ENCODE assay signal across 16 cellular contexts in the genomic region with DNA sequence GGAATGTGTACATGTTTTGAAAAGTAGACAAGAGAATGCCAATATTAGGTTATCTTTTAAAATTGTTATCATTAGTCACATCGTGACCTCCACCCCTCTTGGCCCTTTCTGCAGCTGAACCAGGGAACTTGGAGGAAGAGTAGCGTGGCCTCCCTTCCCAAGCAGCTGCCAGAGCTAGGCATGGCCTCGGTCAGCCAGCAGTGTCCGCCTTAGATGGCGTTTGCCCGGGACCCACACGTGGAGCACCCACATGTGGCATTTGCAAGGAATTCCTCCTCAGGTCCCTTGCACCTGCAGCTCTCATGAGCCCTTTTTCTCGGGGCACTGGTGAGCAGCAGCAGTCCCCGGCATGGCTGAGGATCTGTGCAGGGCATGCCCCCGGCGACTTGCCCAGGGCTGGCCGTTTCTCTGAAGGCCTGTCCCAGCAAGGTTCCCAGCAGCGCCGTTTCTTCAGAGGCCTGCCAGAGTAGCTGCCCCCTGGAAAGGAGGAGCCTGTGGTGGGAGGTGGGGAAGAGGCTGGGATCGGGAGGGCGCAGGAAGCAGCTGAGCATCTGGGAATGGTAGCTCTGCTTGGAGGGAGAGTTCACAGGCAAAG. TPM values are rescaled to one million over a fixed set of nuclear protein-coding genes. Genes with fewer than 3 reads are reported as not detected.
A peak's percentile ranks its signal among the peaks of the same experiment; 100 is the strongest.
DNase-seq lines count a peak whose midpoint lies in the region; ATAC-seq and TF ChIP-seq lines count a peak whose summit lies in the region.
"Had no signal": no experiment of that assay in that cellular context is flagged by ENCODE, and none has a peak within 500 bp of the region (broad histone marks: within the 10 kb centered on the region; RNA-seq: fewer than 3 reads in every experiment).

No MANE protein-coding gene starts in this region.

- no peaks in the 10 kb centered on the region for H3K9me3 Mint-ChIP-seq in endothelial cell (ENCODE audit: unreplicated experiment)
- no peaks in the 10 kb centered on the region for H3K9me3 Mint-ChIP-seq in neural progenitor cell
- no peaks in the 10 kb centered on the region for H3K9me3 Mint-ChIP-seq in stimulated activated memory B cell treated with anti-CD40 and anti-IgM and Interleukin-4, amounts not matched to agents 10 μg/mL and 1 μg/mL and 100 μg/mL, for 72 hours
- H3K9me3 Mint-ChIP-seq: CD4-positive, alpha-beta memory T cell; IgD-negative memory B cell had no signal

- H3K27ac Mint-ChIP-seq in endothelial cell (ENCODE audit: unreplicated experiment) (no peak overlapping the region), neural progenitor cell (no peak overlapping the region)
- peak overlapping the region; percentile 48 for H3K27ac Mint-ChIP-seq in stimulated activated memory B cell treated with anti-CD40 and anti-IgM and Interleukin-4, amounts not matched to agents 10 μg/mL and 1 μg/mL and 100 μg/mL, for 72 hours
- H3K27ac Mint-ChIP-seq: B cell had no signal

- no peak for ATAC-seq in stimulated activated memory B cell treated with anti-CD40 and anti-IgM and Interleukin-4, amounts not matched to agents 10 μg/mL and 1 μg/mL and 100 μg/mL, for 72 hours
- no peak for ATAC-seq in HG02678 (IDR thresholded peaks at IDR 0.05; ENCODE audit: unreplicated experiment)

- H4K20me1 ChIP-seq in OCI-LY1 (ENCODE audit: insufficient read depth, low read length): no peaks in the 10 kb centered on the region
- H4K20me1 ChIP-seq in neural progenitor cell (ENCODE audit: low read depth): no peaks in the 10 kb centered on the region
- H4K20me1 ChIP-seq in SK-N-SH (ENCODE audit: insufficient read depth): peaks cover 82% of the 10 kb centered on the region

- H3K27me3 Mint-ChIP-seq in endothelial cell (ENCODE audit: unreplicated experiment) (peaks cover 11% of the 10 kb centered on the region), neural progenitor cell (ENCODE audit: insufficient read depth, low read depth) (peaks cover under 1% of the 10 kb centered on the region)
- H3K27me3 Mint-ChIP-seq in stimulated activated memory B cell treated with anti-CD40 and anti-IgM and Interleukin-4, amounts not matched to agents 10 μg/mL and 1 μg/mL and 100 μg/mL, for 72 hours: no peaks in the 10 kb centered on the region
- H3K27me3 Mint-ChIP-seq: B cell, IgD-negative memory B cell had no signal

- no peak for TF ChIP-seq CTCF in OCI-LY1 (IDR thresholded peaks at IDR 0.05; ENCODE audit: low read length)
- TF ChIP-seq CTCF in endothelial cell (IDR thresholded peaks at IDR 0.05; ENCODE audit: unreplicated experiment): no peak
- no peak for TF ChIP-seq CTCF in neural progenitor cell (IDR thresholded peaks at IDR 0.05)
- TF ChIP-seq CTCF in SK-N-SH (IDR thresholded peaks at IDR 0.05): no peak

- H3K79me2 ChIP-seq in OCI-LY1 (ENCODE audit: insufficient read depth, low read length) (peaks cover 24% of the 10 kb centered on the region), neural progenitor cell (ENCODE audit: low read depth) (no peaks in the 10 kb centered on the region), SK-N-SH (ENCODE audit: insufficient read depth) (peaks cover 17% of the 10 kb centered on the region)

- H3K9ac ChIP-seq in OCI-LY1 (ENCODE audit: low read length): peak overlapping the region; percentile 77
- no peak overlapping the region for H3K9ac ChIP-seq in neural progenitor cell
- H3K9ac ChIP-seq in SK-N-SH: no peak overlapping the region

- H3K9me2 ChIP-seq in OCI-LY1 (ENCODE audit: low read depth, low read length): no peaks in the 10 kb centered on the region
- H3K9me2 ChIP-seq in SK-N-SH: no peaks in the 10 kb centered on the region

- peak overlapping the region; percentile 94 for H3K27ac ChIP-seq in OCI-LY1 (ENCODE audit: low read depth, low read length, poor library complexity, severe bottlenecking)
- H3K27ac ChIP-seq in neural progenitor cell: no peak overlapping the region
- no peak overlapping the region for H3K27ac ChIP-seq in SK-N-SH (ENCODE audit: low read depth in 2 of 2, low read length in 1 of 2)

- CTCF ChIA-PET in SK-N-SH (lab: Yijun Ruan, JAX): interaction anchor here (1.8 to 5.3 kb wide), 2 partner anchors 50 kb away, joined by 6 to 38 read pairs; no protein-coding TSS in a partner anchor

- no peak for TF ChIP-seq RAD21 in SK-N-SH (IDR thresholded peaks at IDR 0.05; ENCODE audit: low read length)

- H3K36me3 ChIP-seq in OCI-LY1 (ENCODE audit: insufficient read depth, low read length) (peaks cover 84% of the 10 kb centered on the region), neural progenitor cell (no peaks in the 10 kb centered on the region), SK-N-SH (replicated peaks in 1 of 2; ENCODE audit: control insufficient read depth in 1 of 2, insufficient read depth in 2 of 2, low read length in 1 of 2) (peaks cover 16 to 62% of the 10 kb centered on the region in 2 experiments)

- H3F3A ChIP-seq in OCI-LY1 (ENCODE audit: insufficient read depth, low read length) (no peaks in the 10 kb centered on the region), neural progenitor cell (ENCODE audit: low read depth) (no peaks in the 10 kb centered on the region), SK-N-SH (replicated peaks; ENCODE audit: insufficient read depth) (no peaks in the 10 kb centered on the region)

- no peaks in the 10 kb centered on the region for H3K9me3 ChIP-seq in OCI-LY1 (ENCODE audit: low read length)
- no peaks in the 10 kb centered on the region for H3K9me3 ChIP-seq in neural progenitor cell (ENCODE audit: low read depth)
- H3K9me3 ChIP-seq in SK-N-SH: no peaks in the 10 kb centered on the region

- peaks cover 2% of the 10 kb centered on the region for H3K4me1 Mint-ChIP-seq in endothelial cell (ENCODE audit: unreplicated experiment)
- peaks cover 9% of the 10 kb centered on the region for H3K4me1 Mint-ChIP-seq in neural progenitor cell
- H3K4me1 Mint-ChIP-seq in stimulated activated memory B cell treated with anti-CD40 and anti-IgM and Interleukin-4, amounts not matched to agents 10 μg/mL and 1 μg/mL and 100 μg/mL, for 72 hours: peaks cover 58% of the 10 kb centered on the region

- DNase-seq in endothelial cell (ENCODE audit: low spot score) (no peak), neural progenitor cell (ENCODE audit: low spot score) (no peak), SK-N-SH (no peak), glomerular visceral epithelial cell (ENCODE audit: extremely low spot score) (no peak)
- DNase-seq: CD4-positive, alpha-beta memory T cell; DMS79; NCI-H1417; NCI-H2029; NCI-H2171 treated with DMSO at 0.1 percent for 48 hours; NCI-H82; RPMI8226 had no signal

- H3K4me3 ChIP-seq in OCI-LY1 (ENCODE audit: low read depth, low read length, poor library complexity, severe bottlenecking) (peak overlapping the region; percentile 12), neural progenitor cell (no peak overlapping the region), SK-N-SH (ENCODE audit: low read depth in 2 of 2, low read length in 1 of 2) (no peak overlapping the region)

- peak overlapping the region; percentile 75; the same call in 1 of the 2 replicates for H3K4me2 ChIP-seq in OCI-LY1 (ENCODE audit: low read length)
- no peak overlapping the region for H3K4me2 ChIP-seq in neural progenitor cell
- H3K4me2 ChIP-seq in SK-N-SH: no peak overlapping the region

- POLR2A ChIA-PET in SK-N-SH (lab: Yijun Ruan, JAX): no interaction called here

- H3K4me1 ChIP-seq in OCI-LY1 (ENCODE audit: insufficient read depth, low read length, severe bottlenecking) (peaks cover 100% of the 10 kb centered on the region), neural progenitor cell (peaks cover 6% of the 10 kb centered on the region), SK-N-SH (ENCODE audit: control insufficient read depth in 1 of 2, insufficient read depth in 2 of 2, low read depth in 1 of 2, low read length in 1 of 2) (peaks cover 0 to 51% of the 10 kb centered on the region in 2 experiments; a peak in 2 of 4 replicates)

- H2AFZ ChIP-seq in OCI-LY1 (ENCODE audit: low read length) (no peak overlapping the region), neural progenitor cell (replicated peaks) (peak overlapping the region; percentile 7), SK-N-SH (ENCODE audit: low read depth) (no peak overlapping the region)

- no peak for TF ChIP-seq EP300 in SK-N-SH (IDR thresholded peaks at IDR 0.05; ENCODE audit: borderline replicate concordance in 1 of 2, low read depth in 1 of 2, low read length in 1 of 2)

- H3K4me3 Mint-ChIP-seq in endothelial cell (ENCODE audit: unreplicated experiment) (peak overlapping the region; percentile 20), neural progenitor cell (no peak overlapping the region)
- H3K4me3 Mint-ChIP-seq in stimulated activated memory B cell treated with anti-CD40 and anti-IgM and Interleukin-4, amounts not matched to agents 10 μg/mL and 1 μg/mL and 100 μg/mL, for 72 hours: no peak overlapping the region
- H3K4me3 Mint-ChIP-seq: B cell; CD4-positive, alpha-beta memory T cell; IgD-negative memory B cell had no signal

- H3K27me3 ChIP-seq in OCI-LY1 (ENCODE audit: insufficient read depth, low read length): no peaks in the 10 kb centered on the region
- no peaks in the 10 kb centered on the region for H3K27me3 ChIP-seq in neural progenitor cell
- H3K27me3 ChIP-seq in SK-N-SH (ENCODE audit: insufficient read depth): no peaks in the 10 kb centered on the region

- WGBS in SK-N-SH (ENCODE audit: low lambda C conversion rate): 91% methylated on average over 4 of the region's 16 CpGs

- H3K36me3 Mint-ChIP-seq in endothelial cell (ENCODE audit: low read depth, unreplicated experiment) (peaks cover 10% of the 10 kb centered on the region), neural progenitor cell (no peaks in the 10 kb centered on the region)
- H3K36me3 Mint-ChIP-seq in stimulated activated memory B cell treated with anti-CD40 and anti-IgM and Interleukin-4, amounts not matched to agents 10 μg/mL and 1 μg/mL and 100 μg/mL, for 72 hours: peaks cover 25% of the 10 kb centered on the region
- H3K36me3 Mint-ChIP-seq: CD4-positive, alpha-beta memory T cell had no signal

TF ChIP-seq in SK-N-SH, 30 proteins besides CTCF, POLR2A, EP300 and RAD21 (continues in another document):
- TF ChIP-seq JUND (IDR thresholded peaks at IDR 0.05) (no peak), CHD2 (IDR thresholded peaks at IDR 0.05; ENCODE audit: low read length, partially characterized antibody) (no peak), SIN3A (IDR thresholded peaks at IDR 0.05; ENCODE audit: borderline replicate concordance, low read depth, low read length) (no peak), FOXM1 (IDR thresholded peaks at IDR 0.05; ENCODE audit: low read depth) (no peak), YY1 (IDR thresholded peaks at IDR 0.05; ENCODE audit: low read depth) (no peak), POLR2AphosphoS5 (IDR thresholded peaks at IDR 0.05; ENCODE audit: low read depth, low read length) (no peak), FOXJ3 (CRISPR knock-in tag; IDR thresholded peaks at IDR 0.05) (no peak), MEF2A (IDR thresholded peaks at IDR 0.05; ENCODE audit: borderline replicate concordance, low read depth) (no peak), GABPA (IDR thresholded peaks at IDR 0.05; ENCODE audit: low read depth) (no peak)

RNA-seq across cellular contexts. Expression of gene JDP2, which starts 10.8 kb away (rescaled TPM):
- total RNA-seq in endothelial cell (ENCODE audit: unreplicated experiment): 5.1 TPM
- total RNA-seq in neural progenitor cell (ENCODE audit: low replicate concordance): 2.5 and 8.4 TPM in 2 replicates
- polyA plus RNA-seq in SK-N-SH (2012; rRNA removed): 21.1 and 22.3 TPM in 2 replicates
- polyA plus RNA-seq in SK-N-SH (2012; cell fraction: cytosol; rRNA removed): 21.9 and 22.5 TPM in 2 replicates
- polyA plus RNA-seq in SK-N-SH (2012; cell fraction: nucleus; rRNA removed): 12.9 and 14.8 TPM in 2 replicates
